16 cellular contexts compared by ENCODE assay signal in the genomic region with DNA sequence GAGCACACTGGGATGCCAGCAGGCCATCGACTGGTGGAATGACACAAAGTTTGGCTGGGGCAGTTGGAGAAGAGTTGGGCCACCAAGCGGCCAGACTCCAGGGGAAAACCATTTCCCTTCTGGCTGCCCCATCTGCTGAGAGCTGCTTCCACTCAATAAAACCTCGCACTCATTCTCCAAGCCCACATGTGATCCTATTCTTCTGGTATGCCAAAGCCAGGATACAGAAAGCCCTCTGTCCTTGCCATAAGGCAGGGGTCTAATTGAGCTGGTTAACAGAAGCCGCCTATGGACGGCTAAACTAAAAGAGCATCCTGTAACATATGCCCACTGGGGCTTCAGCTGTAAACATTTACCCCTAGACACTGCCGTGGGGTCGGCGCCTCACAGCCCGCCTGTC. TPM values are rescaled to one million over a fixed set of nuclear protein-coding genes. Genes with fewer than 3 reads are reported as not detected.
A peak's percentile ranks its signal among the peaks of the same experiment; 100 is the strongest.
DNase-seq lines count a peak whose midpoint lies in the region; ATAC-seq and TF ChIP-seq lines count a peak whose summit lies in the region.
"Had no signal": no experiment of that assay in that cellular context is flagged by ENCODE, and none has a peak within 500 bp of the region (broad histone marks: within the 10 kb centered on the region; RNA-seq: fewer than 3 reads in every experiment).

No MANE protein-coding gene starts in this region.

- H3K9me3 ChIP-seq in neuronal stem cell (replicated peaks in 1 of 2; ENCODE audit: control insufficient read depth in 2 of 2, insufficient read depth in 1 of 2, low read depth in 1 of 2, low read length in 2 of 2) (peaks cover 0 to 3% of the 10 kb centered on the region in 2 donors), gastrocnemius medialis (no peaks in the 10 kb centered on the region), OCI-LY7 (ENCODE audit: low read length) (no peaks in the 10 kb centered on the region)
- H3K9me3 ChIP-seq: A549, Caco-2 had no signal

- no peak overlapping the region for H3K14ac ChIP-seq in neuronal stem cell (ENCODE audit: low read length)

- TF ChIP-seq CTCF in gastrocnemius medialis (IDR thresholded peaks at IDR 0.05 in 4 of 5, conservative IDR thresholded peaks at IDR 0.05 in 1 of 5) (no peak), OCI-LY7 (conservative IDR thresholded peaks at IDR 0.05; ENCODE audit: low read length) (no peak)

- H3K4me2 ChIP-seq in neuronal stem cell (ENCODE audit: insufficient read depth, low read length, poor library complexity, severe bottlenecking): no peak overlapping the region
- H3K4me2 ChIP-seq in OCI-LY7 (ENCODE audit: low read length): no peak overlapping the region
- H3K4me2 ChIP-seq: A549; BLaER1 treated with 17β-estradiol and CSF1 and Interleukin-3, amounts not matched to agents 10 nM and 100 nM had no signal

- no peak overlapping the region for H2BK120ac ChIP-seq in neuronal stem cell (ENCODE audit: low read depth, low read length)

- peak overlapping the region; percentile 24 for H3K9ac ChIP-seq in neuronal stem cell (ENCODE audit: low read depth, low read length, poor library complexity)
- H3K9ac ChIP-seq: BLaER1 treated with 17β-estradiol and CSF1 and Interleukin-3, amounts not matched to agents 10 nM and 100 nM had no signal

- no peak overlapping the region for H2AK5ac ChIP-seq in neuronal stem cell (ENCODE audit: low read depth, low read length)

- H3K27ac ChIP-seq in neuronal stem cell (replicated peaks; ENCODE audit: low read length) (no peak overlapping the region), gastrocnemius medialis (peak overlapping the region in 3 of 4 donors; percentile 5 to 80 (median 75)), OCI-LY7 (ENCODE audit: low read depth, low read length, poor library complexity, severe bottlenecking) (no peak overlapping the region)
- H3K27ac ChIP-seq: 22Rv1; A549; BLaER1 treated with 17β-estradiol and CSF1 and Interleukin-3, amounts not matched to agents 10 nM and 100 nM; C4-2B had no signal

- TF ChIP-seq POLR2A in gastrocnemius medialis (IDR thresholded peaks at IDR 0.05): no peak

- H2AFZ ChIP-seq in neuronal stem cell (ENCODE audit: low read length) (no peak overlapping the region), OCI-LY7 (ENCODE audit: low read length) (no peak overlapping the region)

- in situ Hi-C loops in SK-MEL-5 (cut with HindIII; ENCODE audit: low pct_unique_long_range_greater_than_20kb, low sequenced_read_pairs): no loop called here
- in situ Hi-C loops in gastrocnemius medialis (cut with MboI; ENCODE audit: low sequenced_read_pairs in 4 of 4): no loop called here

- no peaks in the 10 kb centered on the region for H3K27me3 ChIP-seq in neuronal stem cell (ENCODE audit: control insufficient read depth in 3 of 3, insufficient read depth in 3 of 3, low read depth in 1 of 3, low read length in 3 of 3)
- no peaks in the 10 kb centered on the region for H3K27me3 ChIP-seq in gastrocnemius medialis
- H3K27me3 ChIP-seq: BLaER1 treated with 17β-estradiol and CSF1 and Interleukin-3, amounts not matched to agents 10 nM and 100 nM had no signal

- peaks cover 43% of the 10 kb centered on the region for H3K79me2 ChIP-seq in OCI-LY7 (ENCODE audit: insufficient read depth, low read depth, low read length)

- H3K4me1 ChIP-seq in neuronal stem cell (ENCODE audit: control insufficient read depth in 2 of 2, insufficient read depth in 1 of 2, low read depth in 1 of 2, low read length in 2 of 2) (peaks cover 18 to 25% of the 10 kb centered on the region in 2 donors), gastrocnemius medialis (peaks cover 70 to 78% of the 10 kb centered on the region in 2 donors), OCI-LY7 (ENCODE audit: insufficient read depth, low read length, poor library complexity, severe bottlenecking) (peaks cover 39% of the 10 kb centered on the region)

- no peak for ATAC-seq in gastrocnemius medialis
- ATAC-seq: A549; CD8-positive, alpha-beta T cell had no signal

- H3K4me3 ChIP-seq in neuronal stem cell (ENCODE audit: low read length in 2 of 2) (no peak overlapping the region), gastrocnemius medialis (no peak overlapping the region), OCI-LY7 (ENCODE audit: low read depth, low read length, poor library complexity, severe bottlenecking) (no peak overlapping the region)
- H3K4me3 ChIP-seq: A549; BLaER1 treated with 17β-estradiol and CSF1 and Interleukin-3, amounts not matched to agents 10 nM and 100 nM had no signal

- CTCF ChIA-PET in OCI-LY7 (lab: Charles Lee; ENCODE audit: unreplicated experiment): no interaction called here

- POLR2A ChIA-PET in OCI-LY7 (lab: Charles Lee): interaction anchor here (0.6 to 0.8 kb wide), 2 partner anchors 26 to 638 kb away, joined by 3 to 4 read pairs; no protein-coding TSS in a partner anchor

- H3K9me2 ChIP-seq in OCI-LY7 (ENCODE audit: insufficient read depth, low read length): no peaks in the 10 kb centered on the region

- no peak overlapping the region for H2BK5ac ChIP-seq in neuronal stem cell (ENCODE audit: low read length)

- no peak overlapping the region for H3K18ac ChIP-seq in neuronal stem cell (ENCODE audit: low read length)

- peaks cover 4 to 8% of the 10 kb centered on the region in 2 donors for H3K36me3 ChIP-seq in neuronal stem cell (replicated peaks in 1 of 2; ENCODE audit: control insufficient read depth in 2 of 2, insufficient read depth in 2 of 2, low read length in 2 of 2)
- no peaks in the 10 kb centered on the region for H3K36me3 ChIP-seq in gastrocnemius medialis
- peaks cover 16% of the 10 kb centered on the region; the same call in 1 of the 2 replicates for H3K36me3 ChIP-seq in OCI-LY7 (ENCODE audit: insufficient read depth, low read length)

- DNase-seq in SK-MEL-5 (ENCODE audit: low read depth, low spot score) (peak; percentile 84), neuronal stem cell (ENCODE audit: low spot score) (no peak), gastrocnemius medialis (no peak), OCI-LY7 (ENCODE audit: low spot score) (no peak), cortex of kidney (lab: John Stamatoyannopoulos, UW) (no peak)
- DNase-seq: AML-193; Caco-2; Calu3; CD4-positive, alpha-beta T cell; CD8-positive, alpha-beta T cell; DMS79 treated with DMSO at 0.1 percent for 48 hours; GF-D8 had no signal

- H3K79me1 ChIP-seq in neuronal stem cell (ENCODE audit: low read depth, low read length): peaks cover 3% of the 10 kb centered on the region

- H4K91ac ChIP-seq in neuronal stem cell (ENCODE audit: low read depth, low read length, poor library complexity): no peak overlapping the region

- H3K4ac ChIP-seq in neuronal stem cell (ENCODE audit: low read length): no peak overlapping the region

- H4K20me1 ChIP-seq in OCI-LY7 (ENCODE audit: insufficient read depth, low read length): peaks cover 37% of the 10 kb centered on the region

- H4K8ac ChIP-seq in neuronal stem cell (ENCODE audit: low read depth, low read length): no peak overlapping the region

- no CpG with 5 or more reads among the region's 9 CpGs for WGBS in neuronal stem cell (ENCODE audit: extremely low coverage in 2 of 2, insufficient read length in 2 of 2, insufficient replicate concordance in 1 of 2), 2 donors

- intact Hi-C loops in gastrocnemius medialis (cut with DNase I; ENCODE audit: low total_unique reads): no loop called here
- intact Hi-C loops in OCI-LY7 (cut with micrococcal nuclease; ENCODE audit: unreplicated experiment): no loop called here

- no peak overlapping the region for H3K23ac ChIP-seq in neuronal stem cell (ENCODE audit: low read depth, low read length, poor library complexity)

- H2BK15ac ChIP-seq in neuronal stem cell (ENCODE audit: low read length): no peak overlapping the region

- no peak overlapping the region for H2BK12ac ChIP-seq in neuronal stem cell (ENCODE audit: low read length)

- no TSS peak for BruUV-seq in OCI-LY7 (replicated peaks; lab: Mats Ljungman, UMichigan)

RNA-seq across cellular contexts. Expression of gene NKIRAS1, which starts 55.1 kb away (rescaled TPM):
- total RNA-seq in SK-MEL-5 (2014; rRNA removed; shearing (Covaris generic)): 15.1 and 16.2 TPM in 2 replicates
- polyA plus RNA-seq in SK-MEL-5 (2015; cell fraction: cytosol; rRNA removed): 9.3 and 13.0 TPM in 2 replicates
- 3.9 and 10.6 TPM in 2 replicates for polyA plus RNA-seq in SK-MEL-5 (2015; cell fraction: nucleus; rRNA removed)
- 7.9 TPM for polyA plus RNA-seq in neuronal stem cell (2013, experiment 1 of 2)
- 8.2 TPM for polyA plus RNA-seq in neuronal stem cell (2013, experiment 2 of 2)
- total RNA-seq in gastrocnemius medialis (10 to 100 TPM; 25.1 to 42.1 (median 34.7) TPM), OCI-LY7 (2022) (3.7 and 4.7 TPM in 2 replicates)
- total RNA-seq in OCI-LY7 (2014; rRNA removed; shearing (Covaris generic)): 4.0 and 4.1 TPM in 2 replicates

RNA-seq across cellular contexts. Expression of gene RPL15, which starts 55.2 kb away (rescaled TPM):
- 2,511 and 2,872 TPM in 2 replicates for total RNA-seq in SK-MEL-5 (2014; rRNA removed; shearing (Covaris generic))
- polyA plus RNA-seq in SK-MEL-5 (2015; cell fraction: cytosol; rRNA removed): 3,681 and 4,264 TPM in 2 replicates
- polyA plus RNA-seq in SK-MEL-5 (2015; cell fraction: nucleus; rRNA removed): 675 and 792 TPM in 2 replicates
- 4,302 TPM for polyA plus RNA-seq in neuronal stem cell (2013, experiment 1 of 2)
- 4,254 TPM for polyA plus RNA-seq in neuronal stem cell (2013, experiment 2 of 2)
- total RNA-seq in gastrocnemius medialis (1,000 to 10,000 TPM; 1,370 to 1,628 (median 1,557) TPM), OCI-LY7 (2022) (2,355 and 2,716 TPM in 2 replicates)
- 2,205 and 2,390 TPM in 2 replicates for total RNA-seq in OCI-LY7 (2014; rRNA removed; shearing (Covaris generic))

RNA-seq across cellular contexts. Expression of gene UBE2E1, which starts 55.9 kb away (rescaled TPM):
- 155 and 158 TPM in 2 replicates for total RNA-seq in SK-MEL-5 (2014; rRNA removed; shearing (Covaris generic))
- 128 and 131 TPM in 2 replicates for polyA plus RNA-seq in SK-MEL-5 (2015; cell fraction: cytosol; rRNA removed)
- polyA plus RNA-seq in SK-MEL-5 (2015; cell fraction: nucleus; rRNA removed): 79.2 and 107 TPM in 2 replicates
- polyA plus RNA-seq in neuronal stem cell (2013, experiment 1 of 2): 320 TPM
- polyA plus RNA-seq in neuronal stem cell (2013, experiment 2 of 2): 317 TPM
- 100 to 1,000 TPM in 2 of 4 donors, 10 to 100 TPM in 2; 54.8 to 153 (median 109) TPM for total RNA-seq in gastrocnemius medialis
- total RNA-seq in OCI-LY7 (2014; rRNA removed; shearing (Covaris generic)): 96.7 and 126 TPM in 2 replicates
- 142 and 167 TPM in 2 replicates for total RNA-seq in OCI-LY7 (2022)

Comparison
In these comparisons a context has a peak if more than half of its experiments do, and no peak if none do; other contexts are left out.
1. H3K27ac ChIP-seq: peak in gastrocnemius medialis (3 of 4); none in neuronal stem cell (single experiment) and OCI-LY7 (single experiment).